Comparison of ENCODE assay signal across 16 cellular contexts in genomic region chr22:22856885-22857606, GRCh38. TPM values are rescaled to one million over a fixed set of nuclear protein-coding genes. Genes with fewer than 3 reads are reported as not detected.
"Had no signal": no experiment of that assay in that cellular context is flagged by ENCODE, and none has a peak within 500 bp of the region (broad histone marks: within the 10 kb centered on the region; RNA-seq: fewer than 3 reads in every experiment).

No MANE protein-coding gene starts in this region.

- H3K9me3 ChIP-seq: heart left ventricle, lower lobe of right lung, pancreas, uterus had no signal

- DNase-seq: activated CD4-positive, alpha-beta memory T cell treated with anti-CD3 and anti-CD28 coated beads for 36 hours; activated CD8-positive, alpha-beta memory T cell treated with anti-CD3 and anti-CD28 coated beads, Interleukin-2, amount 10 ng/mL, durations not matched to agents 7 days and 5 days; activated naive CD4-positive, alpha-beta T cell treated with anti-CD3 and anti-CD28 coated beads, Interleukin-2, amount 10 ng/mL, durations not matched to agents 7 days and 5 days; activated T-cell treated with anti-CD3 and anti-CD28 coated beads, Interleukin-2, amount 50 U/mL, for 1 hour; heart left ventricle; left cardiac atrium; lower lobe of right lung; pancreas; uterus had no signal

- H3K27ac ChIP-seq: cardiac muscle cell, epithelial cell of prostate, heart left ventricle, lower lobe of right lung, pancreas, uterus had no signal

- H3K36me3 Mint-ChIP-seq: activated CD4-positive, alpha-beta memory T cell treated with anti-CD3 and anti-CD28 coated beads for 36 hours; activated CD8-positive, alpha-beta memory T cell treated with anti-CD3 and anti-CD28 coated beads, Interleukin-2, amount 10 ng/mL, durations not matched to agents 7 days and 5 days; activated naive CD4-positive, alpha-beta T cell treated with anti-CD3 and anti-CD28 coated beads, Interleukin-2, amount 10 ng/mL, durations not matched to agents 7 days and 5 days had no signal

- H3K4me3 Mint-ChIP-seq: activated CD4-positive, alpha-beta memory T cell treated with anti-CD3 and anti-CD28 coated beads for 36 hours; activated CD8-positive, alpha-beta memory T cell treated with anti-CD3 and anti-CD28 coated beads, Interleukin-2, amount 10 ng/mL, durations not matched to agents 7 days and 5 days; activated naive CD4-positive, alpha-beta T cell treated with anti-CD3 and anti-CD28 coated beads, Interleukin-2, amount 10 ng/mL, durations not matched to agents 7 days and 5 days had no signal

- H3K9me3 Mint-ChIP-seq: activated CD4-positive, alpha-beta memory T cell treated with anti-CD3 and anti-CD28 coated beads for 36 hours; activated naive CD4-positive, alpha-beta T cell treated with anti-CD3 and anti-CD28 coated beads, Interleukin-2, amount 10 ng/mL, durations not matched to agents 7 days and 5 days had no signal

- H3K4me1 ChIP-seq: heart left ventricle, lower lobe of right lung, pancreas, uterus had no signal

- H3K4me3 ChIP-seq: cardiac muscle cell, heart left ventricle, lower lobe of right lung, pancreas, uterus had no signal

- H3K4me1 Mint-ChIP-seq: activated CD8-positive, alpha-beta memory T cell treated with anti-CD3 and anti-CD28 coated beads, Interleukin-2, amount 10 ng/mL, durations not matched to agents 7 days and 5 days; activated naive CD4-positive, alpha-beta T cell treated with anti-CD3 and anti-CD28 coated beads, Interleukin-2, amount 10 ng/mL, durations not matched to agents 7 days and 5 days had no signal

- ATAC-seq: activated CD4-positive, CD25-positive, alpha-beta regulatory T cell treated with anti-CD3 and anti-CD28 coated beads, Interleukin-2, amount 50 U/mL, for 24 hours; activated CD8-positive, alpha-beta memory T cell treated with anti-CD3 and anti-CD28 coated beads, Interleukin-2, amount 10 ng/mL, durations not matched to agents 7 days and 5 days; heart left ventricle; left cardiac atrium; pancreas; sciatic nerve had no signal

- H3K27ac Mint-ChIP-seq: activated CD4-positive, alpha-beta memory T cell treated with anti-CD3 and anti-CD28 coated beads for 36 hours; activated CD8-positive, alpha-beta memory T cell treated with anti-CD3 and anti-CD28 coated beads, Interleukin-2, amount 10 ng/mL, durations not matched to agents 7 days and 5 days; activated naive CD4-positive, alpha-beta T cell treated with anti-CD3 and anti-CD28 coated beads, Interleukin-2, amount 10 ng/mL, durations not matched to agents 7 days and 5 days had no signal

- H3K36me3 ChIP-seq: cardiac muscle cell, heart left ventricle, lower lobe of right lung, pancreas, uterus had no signal

- H3K27me3 Mint-ChIP-seq: activated CD4-positive, alpha-beta memory T cell treated with anti-CD3 and anti-CD28 coated beads for 36 hours had no signal

RNA-seq across cellular contexts. Expression of gene IGLL5, which starts 30.6 kb away (rescaled TPM):
- total RNA-seq: activated CD4-positive, alpha-beta memory T cell treated with anti-CD3 and anti-CD28 coated beads for 36 hours; activated CD8-positive, alpha-beta memory T cell treated with anti-CD3 and anti-CD28 coated beads, Interleukin-2, amount 10 ng/mL, durations not matched to agents 7 days and 5 days; astrocyte; cardiac muscle cell; dermis microvascular lymphatic vessel endothelial cell; frontal cortex had no signal
